ENCODE assay signal across 8 cellular contexts in genomic region chr1:30719406-30720270, GRCh38. TPM values are rescaled to one million over a fixed set of nuclear protein-coding genes. Genes with fewer than 3 reads are reported as not detected.
DNase-seq lines count a peak whose midpoint lies in the region; ATAC-seq and TF ChIP-seq lines count a peak whose summit lies in the region.

No MANE protein-coding gene starts in this region.

- H3K36me3 Mint-ChIP-seq in naive thymus-derived CD4-positive, alpha-beta T cell = peaks cover 0 to 13% (median 0%) of the 10 kb centered on the region in 5 donors

- POLR2A ChIA-PET in naive thymus-derived CD4-positive, alpha-beta T cell (lab: Charles Lee) = interaction anchor here (0.7 to 42.4 kb wide), 11 partner anchors 12 to 301 kb away, joined by 3 to 1281 read pairs (median 3); partner anchors contain the start of gene LAPTM5

- DNase-seq in DMS79 (lab: John Stamatoyannopoulos, UW) = peak; percentile 47
- DNase-seq in DMS79 treated with DMSO at 0.1 percent for 48 hours (lab: John Stamatoyannopoulos, UW) = no peak
- peak; percentile 70 for DNase-seq in NCI-H69 (lab: John Stamatoyannopoulos, UW)
- no peak for DNase-seq in colonic mucosa
- DNase-seq in naive thymus-derived CD4-positive, alpha-beta T cell = no peak
- DNase-seq in ecto neural progenitor cell (ENCODE audit: low spot score) = no peak

- no peaks in the 10 kb centered on the region for H3K36me3 ChIP-seq in colonic mucosa
- H3K36me3 ChIP-seq in naive thymus-derived CD4-positive, alpha-beta T cell (ENCODE audit: control insufficient read depth in 2 of 3, insufficient read depth in 3 of 3, low read length in 3 of 3) = peaks cover 0 to 36% (median 5%) of the 10 kb centered on the region in 3 experiments

- peaks cover 22 to 56% (median 43%) of the 10 kb centered on the region in 7 donors for H3K4me1 Mint-ChIP-seq in naive thymus-derived CD4-positive, alpha-beta T cell

- H3K27ac ChIP-seq in colonic mucosa = peak overlapping the region; percentile 95
- H3K27ac ChIP-seq in naive thymus-derived CD4-positive, alpha-beta T cell (ENCODE audit: low read depth, low read length) = peak overlapping the region; percentile 100

- peak overlapping the region; percentile 47 for H3K4me3 ChIP-seq in colonic mucosa
- peak overlapping the region; percentile 88 for H3K4me3 ChIP-seq in naive thymus-derived CD4-positive, alpha-beta T cell (ENCODE audit: low read length)

- H3K9me3 Mint-ChIP-seq in naive thymus-derived CD4-positive, alpha-beta T cell = peaks cover 0 to 9% (median 0%) of the 10 kb centered on the region in 11 donors

- H3K9ac ChIP-seq in colonic mucosa (ENCODE audit: low read depth in 2 of 2, low read length in 2 of 2) = peak overlapping the region; percentile 84 to 96

- H3K4me3 Mint-ChIP-seq in naive thymus-derived CD4-positive, alpha-beta T cell = peak overlapping the region; percentile 83 to 96 (median 91)

- no peak for TF ChIP-seq CTCF in colonic mucosa (IDR thresholded peaks at IDR 0.05)

- intact Hi-C loops in colonic mucosa (cut with DNase I) = loop anchor here (2.0 to 5.0 kb wide), 2 partner anchors 59 to 193 kb away; no protein-coding TSS in a partner anchor
- intact Hi-C loops in naive thymus-derived CD4-positive, alpha-beta T cell (cut with micrococcal nuclease) = loop anchor here (1.0 to 10.0 kb wide), 14 partner anchors 38 to 1983 kb away; partner anchors contain the start of genes LAPTM5 (in 1 of the 2), PTPRU (in 1 of the 2), PUM1 (in 1 of the 2) and RBBP4 (in 1 of the 2)

- peak overlapping the region; percentile 86 to 97 (median 94) for H3K27ac Mint-ChIP-seq in naive thymus-derived CD4-positive, alpha-beta T cell

- H3K4me1 ChIP-seq in colonic mucosa = peaks cover 5% of the 10 kb centered on the region
- peaks cover 10 to 37% of the 10 kb centered on the region in 2 donors for H3K4me1 ChIP-seq in naive thymus-derived CD4-positive, alpha-beta T cell (ENCODE audit: control insufficient read depth in 2 of 2, insufficient read depth in 2 of 2, low read length in 2 of 2)

- H3K9me3 ChIP-seq in colonic mucosa = no peaks in the 10 kb centered on the region
- H3K9me3 ChIP-seq in naive thymus-derived CD4-positive, alpha-beta T cell (ENCODE audit: control insufficient read depth in 2 of 3, low read length in 3 of 3) = peaks cover 0 to 9% (median 0%) of the 10 kb centered on the region in 3 experiments

- CTCF ChIA-PET in naive thymus-derived CD4-positive, alpha-beta T cell (lab: Charles Lee) = interaction anchor here (0.7 to 5.2 kb wide), 16 partner anchors 8 to 209 kb away, joined by 3 to 149 read pairs (median 10); partner anchors contain the start of gene LAPTM5

- no peak for ATAC-seq in naive thymus-derived CD4-positive, alpha-beta T cell
- ATAC-seq in HG03159 (IDR thresholded peaks at IDR 0.05; ENCODE audit: unreplicated experiment) = no peak
- ATAC-seq in activated CD4-positive, CD25-positive, alpha-beta regulatory T cell treated with anti-CD3 and anti-CD28 coated beads, Interleukin-2, amount 50 U/mL, for 24 hours = no peak

- H3K27me3 ChIP-seq in colonic mucosa = no peaks in the 10 kb centered on the region
- no peaks in the 10 kb centered on the region for H3K27me3 ChIP-seq in naive thymus-derived CD4-positive, alpha-beta T cell (ENCODE audit: control insufficient read depth in 2 of 2, insufficient read depth in 2 of 2, low read length in 2 of 2)

- H3K27me3 Mint-ChIP-seq in naive thymus-derived CD4-positive, alpha-beta T cell = no peaks in the 10 kb centered on the region

RNA-seq across cellular contexts. Expression of gene MATN1, which starts 3.7 kb away (rescaled TPM):
- total RNA-seq in colonic mucosa = not detected
- total RNA-seq in naive thymus-derived CD4-positive, alpha-beta T cell = 1 to 10 TPM in 2 of 5 experiments, under 1 TPM in 3; 0.08 to 3.6 (median 0.22) TPM
- polyA plus RNA-seq in naive thymus-derived CD4-positive, alpha-beta T cell = not detected

RNA-seq across cellular contexts. Expression of gene LAPTM5, which starts 37.9 kb away (rescaled TPM):
- total RNA-seq in colonic mucosa = 10 to 100 TPM; 15.8 to 41.0 TPM
- total RNA-seq in naive thymus-derived CD4-positive, alpha-beta T cell = 100 to 1,000 TPM; 464 to 783 (median 647) TPM
- polyA plus RNA-seq in naive thymus-derived CD4-positive, alpha-beta T cell = 100 to 1,000 TPM; 551 to 556 TPM

Comparison
In these comparisons a context has a peak if more than half of its experiments do, and no peak if none do; other contexts are left out.
1. DNase-seq: peak in DMS79 (single experiment) and NCI-H69 (single experiment); none in DMS79 treated with DMSO at 0.1 percent for 48 hours (single experiment), colonic mucosa (single experiment), naive thymus-derived CD4-positive, alpha-beta T cell (0 of 9) and ecto neural progenitor cell (single experiment).
2. RNA of gene LAPTM5, which starts 37.9 kb away (total RNA-seq): 464 to 783 TPM in naive thymus-derived CD4-positive, alpha-beta T cell; 15.8 to 41.0 TPM in colonic mucosa; every median in the first group is over 10 times any median in the second.